9 cellular contexts compared by ENCODE assay signal in the genomic region with DNA sequence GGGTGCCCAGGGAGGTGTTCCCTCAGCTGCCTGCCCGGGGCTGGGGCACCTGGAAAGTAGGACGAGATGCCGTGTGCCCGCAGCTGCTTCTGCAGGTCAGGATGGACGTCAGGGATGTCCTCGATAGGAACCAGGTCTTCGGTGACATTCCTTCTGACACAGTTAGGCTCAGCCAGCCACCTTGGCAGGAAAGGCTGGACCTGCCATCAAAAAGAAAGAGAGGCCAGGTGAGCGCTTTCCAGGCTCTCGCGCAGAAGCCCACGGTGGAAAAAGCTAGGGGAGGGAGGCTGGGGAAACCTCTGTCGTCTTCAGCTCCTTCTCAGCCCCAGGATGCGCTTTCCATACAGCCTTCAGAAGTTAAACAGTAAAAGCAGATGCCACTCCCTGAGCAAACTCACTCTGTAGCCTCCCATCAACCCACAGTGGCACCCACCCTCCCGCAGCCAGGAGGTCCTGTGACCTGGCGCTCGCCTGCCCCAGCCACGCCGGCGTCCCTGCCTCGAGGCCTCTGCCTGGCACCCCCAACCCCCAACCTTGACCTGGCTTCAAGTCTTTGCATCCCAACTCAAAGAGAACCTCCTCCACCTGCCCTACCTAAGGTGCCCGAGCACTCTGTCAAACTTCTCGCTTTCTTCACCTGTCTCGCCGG. TPM values are rescaled to one million over a fixed set of nuclear protein-coding genes. Genes with fewer than 3 reads are reported as not detected.
DNase-seq lines count a peak whose midpoint lies in the region; ATAC-seq and TF ChIP-seq lines count a peak whose summit lies in the region.
"Had no signal": no experiment of that assay in that cellular context is flagged by ENCODE, and none has a peak within 500 bp of the region (broad histone marks: within the 10 kb centered on the region; RNA-seq: fewer than 3 reads in every experiment).

No MANE protein-coding gene starts in this region.

- DNase-seq in GM12865 (ENCODE audit: low read depth) (no peak), SK-N-MC (ENCODE audit: low read depth, low spot score) (no peak), fibroblast of villous mesenchyme (ENCODE audit: low read depth) (no peak), retinal pigment epithelial cell (ENCODE audit: low read depth) (no peak), T1000 (lab: John Stamatoyannopoulos, UW) (no peak), C1 segment of cervical spinal cord (lab: John Stamatoyannopoulos, UW) (no peak), activated gamma-delta T cell treated with Interleukin-2 at 50 U/mL for 16 hours (no peak)

- ATAC-seq in GM21576 (IDR thresholded peaks at IDR 0.05; ENCODE audit: unreplicated experiment), result no peak

- H3K9me3 ChIP-seq in SK-N-MC (ENCODE audit: low read depth, low read length), result no peaks in the 10 kb centered on the region
- H3K9me3 ChIP-seq: thyroid gland had no signal

- TF ChIP-seq CTCF in GM12865 (IDR thresholded peaks at IDR 0.05; ENCODE audit: insufficient read depth, low read depth, low read length, missing control alignments), result no peak
- TF ChIP-seq CTCF in fibroblast of villous mesenchyme (IDR thresholded peaks at IDR 0.05; ENCODE audit: insufficient read depth, low read depth, low read length), result no peak
- TF ChIP-seq CTCF in retinal pigment epithelial cell (conservative IDR thresholded peaks at IDR 0.05; ENCODE audit: low read depth, low read length), result no peak

- H3K27ac ChIP-seq in SK-N-MC, result no peak overlapping the region
- H3K27ac ChIP-seq: thyroid gland had no signal

- peaks cover 44% of the 10 kb centered on the region; the same call in 1 of the 2 replicates for H3K36me3 ChIP-seq in SK-N-MC (ENCODE audit: insufficient read depth, low read length)

- H3K4me3 ChIP-seq in GM12865 (ENCODE audit: low read depth, low read length) (peak overlapping the region; percentile 69), SK-N-MC (peak overlapping the region; percentile 94), fibroblast of villous mesenchyme (ENCODE audit: low read depth, low read length) (peak overlapping the region; percentile 90), retinal pigment epithelial cell (ENCODE audit: low read length) (peak overlapping the region; percentile 58)

- H3K9ac ChIP-seq in SK-N-MC (ENCODE audit: insufficient read length), result peak overlapping the region; percentile 75

RNA-seq across cellular contexts. Expression of a gene that starts 1.3 kb away (rescaled TPM):
- total RNA-seq in fibroblast of villous mesenchyme, result 8.2 and 11.3 TPM in 2 replicates

RNA-seq across cellular contexts. Expression of a gene that starts 1.5 kb away (rescaled TPM):
- 12.1 and 14.8 TPM in 2 replicates for total RNA-seq in fibroblast of villous mesenchyme
